ENCODE assay signal across 8 cellular contexts in genomic region chr1:16961297-16962124, GRCh38. TPM values are rescaled to one million over a fixed set of nuclear protein-coding genes. Genes with fewer than 3 reads are reported as not detected.
DNase-seq lines count a peak whose midpoint lies in the region; ATAC-seq, FAIRE-seq and TF ChIP-seq lines count a peak whose summit lies in the region.

No MANE protein-coding gene starts in this region.

- DNase-seq in stimulated activated naive CD8-positive, alpha-beta T cell treated with anti-CD3 and anti-CD28 coated beads, Interleukin-15, Interleukin-2, amounts not matched to agents 100 U/mL and 50 U/mL, for 24 hours: no peak
- peak in 2 of 4 experiments; percentile 27 to 41 for DNase-seq in K562 (ENCODE audit: extremely low read depth in 1 of 4, low spot score in 3 of 4)
- no peak for DNase-seq in HT-29 (ENCODE audit: low spot score)
- DNase-seq in inferior parietal cortex (ENCODE audit: extremely low spot score): no peak

- peaks cover 0 to 28% of the 10 kb centered on the region in 2 experiments; a peak in 2 of 5 replicates for H3K4me1 ChIP-seq in K562 (replicated peaks in 1 of 2; ENCODE audit: control insufficient read depth in 2 of 2, insufficient read depth in 2 of 2, low read length in 2 of 2)
- peaks cover 7% of the 10 kb centered on the region for H3K4me1 ChIP-seq in muscle layer of colon (ENCODE audit: insufficient read depth, low read length)

- H3K9me1 ChIP-seq in K562 (ENCODE audit: control insufficient read depth, insufficient read depth, low read length): no peaks in the 10 kb centered on the region

- 0 out of 2 replicates have a peak, but pooled peaks cover 9% of the 10 kb centered on the region for H4K20me1 ChIP-seq in K562 (replicated peaks; ENCODE audit: control insufficient read depth, insufficient read depth, low read length)

- in situ Hi-C loops in K562 (cut with MboI): no loop called here

- H3K27ac ChIP-seq in K562 (ENCODE audit: extremely low read depth, low read depth, low read length) (no peak overlapping the region), muscle layer of colon (ENCODE audit: low read depth, low read length) (peak overlapping the region; percentile 41)

- H3K4me3 Mint-ChIP-seq in stimulated activated naive CD8-positive, alpha-beta T cell treated with anti-CD3 and anti-CD28 coated beads, Interleukin-15, Interleukin-2, amounts not matched to agents 100 ng/mL and 50 ng/mL, for 24 hours: peak overlapping the region; percentile 66

- FAIRE-seq in K562 (lab: Jason Lieb, UNC): peak; percentile 46

- TF ChIP-seq RAD21 in K562 (CRISPR knock-in tag; conservative IDR thresholded peaks at IDR 0.05 in 1 of 2, IDR thresholded peaks at IDR 0.05 in 1 of 2): no peak

- intact Hi-C loops in K562 (cut with micrococcal nuclease): no loop called here

- peaks cover 4% of the 10 kb centered on the region for H3K36me3 Mint-ChIP-seq in stimulated activated naive CD8-positive, alpha-beta T cell treated with anti-CD3 and anti-CD28 coated beads, Interleukin-15, Interleukin-2, amounts not matched to agents 100 ng/mL and 50 ng/mL, for 24 hours (ENCODE audit: low read depth)

- 37% methylated on average over 12 of the region's 12 CpGs for WGBS in K562 (ENCODE audit: insufficient coverage, low coverage, missing lambda C conversion rate)

- H3K27ac Mint-ChIP-seq in stimulated activated naive CD8-positive, alpha-beta T cell treated with anti-CD3 and anti-CD28 coated beads, Interleukin-15, Interleukin-2, amounts not matched to agents 100 ng/mL and 50 ng/mL, for 24 hours: peak overlapping the region; percentile 61

- H3K9ac ChIP-seq in K562 (ENCODE audit: insufficient read depth in 1 of 2, low read depth in 2 of 2, low read length in 2 of 2) (no peak overlapping the region), muscle layer of colon (ENCODE audit: low read length) (no peak overlapping the region)

- no peaks in the 10 kb centered on the region for H3K27me3 Mint-ChIP-seq in stimulated activated naive CD8-positive, alpha-beta T cell treated with anti-CD3 and anti-CD28 coated beads, Interleukin-15, Interleukin-2, amounts not matched to agents 100 ng/mL and 50 ng/mL, for 24 hours

- no peak overlapping the region for H3K4me3 ChIP-seq in K562
- H3K4me3 ChIP-seq in muscle layer of colon (ENCODE audit: low read depth in 1 of 2, low read length in 2 of 2): peak overlapping the region in 1 of 2 donors; percentile 36

- H3K9me3 ChIP-seq in K562 (replicated peaks; ENCODE audit: control insufficient read depth, insufficient read depth, low read depth, low read length) (no peaks in the 10 kb centered on the region), muscle layer of colon (ENCODE audit: low read length) (no peaks in the 10 kb centered on the region)

- TF ChIP-seq EP300 in K562 (IDR thresholded peaks at IDR 0.05; ENCODE audit: low read length): no peak

- TF ChIP-seq POLR2A in K562 (conservative IDR thresholded peaks at IDR 0.05): no peak

- H3K27me3 ChIP-seq in K562 (ENCODE audit: control insufficient read depth in 2 of 2, insufficient read depth in 2 of 2, low read length in 2 of 2) (peaks cover 3 to 29% of the 10 kb centered on the region in 2 experiments; a peak in 3 of 5 replicates), muscle layer of colon (ENCODE audit: control insufficient read depth in 1 of 2, insufficient read depth in 2 of 2, low read length in 2 of 2) (no peaks in the 10 kb centered on the region)

- H3K9me3 Mint-ChIP-seq in stimulated activated naive CD8-positive, alpha-beta T cell treated with anti-CD3 and anti-CD28 coated beads, Interleukin-15, Interleukin-2, amounts not matched to agents 100 ng/mL and 50 ng/mL, for 24 hours: no peaks in the 10 kb centered on the region

- peaks cover 12% of the 10 kb centered on the region for H3K4me1 Mint-ChIP-seq in stimulated activated naive CD8-positive, alpha-beta T cell treated with anti-CD3 and anti-CD28 coated beads, Interleukin-15, Interleukin-2, amounts not matched to agents 100 ng/mL and 50 ng/mL, for 24 hours (ENCODE audit: low read depth)

- POLR2A ChIA-PET in K562 (lab: Yijun Ruan, JAX): interaction anchor here (0.6 to 1.7 kb wide), 6 partner anchors 11 to 447 kb away, joined by 3 to 7 read pairs (median 3); no protein-coding TSS in a partner anchor

- BruUV-seq in K562 (replicated peaks; lab: Mats Ljungman, UMichigan): no TSS peak

- ATAC-seq in stimulated activated naive CD8-positive, alpha-beta T cell treated with anti-CD3 and anti-CD28 coated beads, Interleukin-15, Interleukin-2, amounts not matched to agents 100 U/mL and 50 U/mL, for 24 hours: no peak
- ATAC-seq in K562 (no peak), GM21825 (IDR thresholded peaks at IDR 0.05; ENCODE audit: unreplicated experiment) (no peak), GM19395 (IDR thresholded peaks at IDR 0.05; ENCODE audit: unreplicated experiment) (no peak)

- H3K4me2 ChIP-seq in K562 (ENCODE audit: insufficient read depth, low read length): 0 out of 2 replicates have a peak overlapping the region, but pooled peaks have one; percentile 10

- no peak for TF ChIP-seq CTCF in K562 (IDR thresholded peaks at IDR 0.05 in 2 of 3, conservative IDR thresholded peaks at IDR 0.05 in 1 of 3; ENCODE audit: insufficient read depth in 2 of 3, low read depth in 1 of 3, low read length in 3 of 3)

- CTCF ChIA-PET in K562 (lab: Yijun Ruan, JAX; ENCODE audit: low intra/inter-chr PET ratio): interaction anchor here (0.6 kb wide), 2 partner anchors 10 to 12 kb away, joined by 3 read pairs; no protein-coding TSS in a partner anchor

- H3K79me2 ChIP-seq in K562 (ENCODE audit: control insufficient read depth, insufficient read depth, low read length): no peaks in the 10 kb centered on the region

- H2AFZ ChIP-seq in K562 (ENCODE audit: low read depth, low read length): peak overlapping the region; percentile 68

- H3K36me3 ChIP-seq in K562 (ENCODE audit: control insufficient read depth, insufficient read depth, low read length) (no peaks in the 10 kb centered on the region), muscle layer of colon (ENCODE audit: insufficient read depth, low read length) (peaks cover 15% of the 10 kb centered on the region)

RNA-seq across cellular contexts. Expression of gene MFAP2, which starts 18.9 kb away (rescaled TPM):
- not detected in 2 replicates for total RNA-seq in K562 (2011; cell fraction: chromatin; rRNA removed; ENCODE audit: low replicate concordance)
- not detected in 2 replicates for total RNA-seq in K562 (2011; cell fraction: nucleolus; rRNA removed)
- not detected in 2 replicates for total RNA-seq in K562 (2011; cell fraction: nucleoplasm; rRNA removed)
- not detected in 2 replicates for total RNA-seq in K562 (2014; rRNA removed)
- total RNA-seq in K562 (2014; rRNA removed; fragmentation: Illumina TruSeq; extraction: Trizol): not detected in 2 replicates
- total RNA-seq in K562 (2015; rRNA removed; fragmentation: Illumina TruSeq; extraction: Trizol): not detected in 2 replicates
- total RNA-seq in K562 (2021): 0.31 TPM in 1 of 2 replicates, not detected in the other
- not detected in 2 replicates for polyA plus RNA-seq in K562 (2011; rRNA removed)
- polyA plus RNA-seq in K562 (2011; cell fraction: cytosol; rRNA removed): not detected in 2 replicates
- polyA plus RNA-seq in K562 (2011; cell fraction: nucleus; rRNA removed): 0.30 TPM in 1 of 2 replicates, not detected in the other
- polyA plus RNA-seq in K562 (2012): not detected in 2 replicates
- 0.18 TPM in 1 of 2 replicates, not detected in the other for polyA plus RNA-seq in K562 (2014; fragmentation: Illumina TruSeq; extraction: Trizol)
- polyA plus RNA-seq in K562 (2014; fragmentation: Nextera tagmentation; extraction: Ambion mirVana): not detected
- polyA plus RNA-seq in K562 (2014; rRNA removed): not detected in 2 replicates
- not detected in 2 replicates for polyA minus RNA-seq in K562 (2011; rRNA and poly(A)+ RNA removed)
- not detected in 2 replicates for polyA minus RNA-seq in K562 (2011; cell fraction: cytosol; rRNA and poly(A)+ RNA removed)
- polyA minus RNA-seq in K562 (2011; cell fraction: nucleus; rRNA and poly(A)+ RNA removed): not detected in 2 replicates
- total RNA-seq in HT-29 (2014; rRNA removed; shearing (Covaris generic)): 0.08 and 0.33 TPM in 2 replicates

RNA-seq across cellular contexts. Expression of gene CROCC, which starts 39.8 kb away (rescaled TPM):
- 51.0 and 132 TPM in 2 replicates for total RNA-seq in K562 (2011; cell fraction: chromatin; rRNA removed; ENCODE audit: low replicate concordance)
- 69.0 and 78.0 TPM in 2 replicates for total RNA-seq in K562 (2011; cell fraction: nucleolus; rRNA removed)
- total RNA-seq in K562 (2011; cell fraction: nucleoplasm; rRNA removed): 84.0 and 111 TPM in 2 replicates
- 6.3 and 9.7 TPM in 2 replicates for total RNA-seq in K562 (2014; rRNA removed)
- 1.9 and 3.0 TPM in 2 replicates for total RNA-seq in K562 (2014; rRNA removed; fragmentation: Illumina TruSeq; extraction: Trizol)
- total RNA-seq in K562 (2015; rRNA removed; fragmentation: Illumina TruSeq; extraction: Trizol): 7.3 and 7.6 TPM in 2 replicates
- total RNA-seq in K562 (2021): 9.3 and 10.4 TPM in 2 replicates
- 8.6 and 15.2 TPM in 2 replicates for polyA plus RNA-seq in K562 (2011; rRNA removed)
- polyA plus RNA-seq in K562 (2011; cell fraction: cytosol; rRNA removed): 5.8 and 6.7 TPM in 2 replicates
- 80.5 and 99.7 TPM in 2 replicates for polyA plus RNA-seq in K562 (2011; cell fraction: nucleus; rRNA removed)
- polyA plus RNA-seq in K562 (2012): 10.2 and 16.9 TPM in 2 replicates
- polyA plus RNA-seq in K562 (2014; fragmentation: Illumina TruSeq; extraction: Trizol): 7.8 and 8.4 TPM in 2 replicates
- under 1 TPM; 0.17 TPM for polyA plus RNA-seq in K562 (2014; fragmentation: Nextera tagmentation; extraction: Ambion mirVana)
- 14.4 and 15.4 TPM in 2 replicates for polyA plus RNA-seq in K562 (2014; rRNA removed)
- polyA minus RNA-seq in K562 (2011; rRNA and poly(A)+ RNA removed): 5.7 and 7.6 TPM in 2 replicates
- polyA minus RNA-seq in K562 (2011; cell fraction: cytosol; rRNA and poly(A)+ RNA removed): 2.3 and 2.7 TPM in 2 replicates
- 14.9 and 19.0 TPM in 2 replicates for polyA minus RNA-seq in K562 (2011; cell fraction: nucleus; rRNA and poly(A)+ RNA removed)
- total RNA-seq in HT-29 (2014; rRNA removed; shearing (Covaris generic)): 12.0 and 13.2 TPM in 2 replicates

RNA-seq across cellular contexts. Expression of gene ATP13A2, which starts 50.2 kb away (rescaled TPM):
- total RNA-seq in K562 (2011; cell fraction: chromatin; rRNA removed; ENCODE audit: low replicate concordance): 34.5 and 126 TPM in 2 replicates
- total RNA-seq in K562 (2011; cell fraction: nucleolus; rRNA removed): 139 and 151 TPM in 2 replicates
- 86.6 and 104 TPM in 2 replicates for total RNA-seq in K562 (2011; cell fraction: nucleoplasm; rRNA removed)
- 23.9 and 40.2 TPM in 2 replicates for total RNA-seq in K562 (2014; rRNA removed)
- total RNA-seq in K562 (2014; rRNA removed; fragmentation: Illumina TruSeq; extraction: Trizol): 7.8 and 9.9 TPM in 2 replicates
- total RNA-seq in K562 (2015; rRNA removed; fragmentation: Illumina TruSeq; extraction: Trizol): 15.5 and 16.3 TPM in 2 replicates
- 48.3 and 56.3 TPM in 2 replicates for total RNA-seq in K562 (2021)
- polyA plus RNA-seq in K562 (2011; rRNA removed): 10.5 and 27.2 TPM in 2 replicates
- polyA plus RNA-seq in K562 (2011; cell fraction: cytosol; rRNA removed): 21.9 and 44.0 TPM in 2 replicates
- 38.6 and 63.9 TPM in 2 replicates for polyA plus RNA-seq in K562 (2011; cell fraction: nucleus; rRNA removed)
- polyA plus RNA-seq in K562 (2012): 38.5 and 53.3 TPM in 2 replicates
- 22.0 and 35.5 TPM in 2 replicates for polyA plus RNA-seq in K562 (2014; fragmentation: Illumina TruSeq; extraction: Trizol)
- polyA plus RNA-seq in K562 (2014; fragmentation: Nextera tagmentation; extraction: Ambion mirVana): under 1 TPM; 0.36 to 0.45 TPM
- polyA plus RNA-seq in K562 (2014; rRNA removed): 26.3 and 28.5 TPM in 2 replicates
- 27.1 and 30.6 TPM in 2 replicates for polyA minus RNA-seq in K562 (2011; rRNA and poly(A)+ RNA removed)
- 65.7 and 89.6 TPM in 2 replicates for polyA minus RNA-seq in K562 (2011; cell fraction: cytosol; rRNA and poly(A)+ RNA removed)
- 19.0 and 32.7 TPM in 2 replicates for polyA minus RNA-seq in K562 (2011; cell fraction: nucleus; rRNA and poly(A)+ RNA removed)
- 82.3 and 114 TPM in 2 replicates for total RNA-seq in HT-29 (2014; rRNA removed; shearing (Covaris generic))
